Comparison of ENCODE assay signal across 16 cellular contexts in genomic region chr1:244362481-244362880, GRCh38.
DNase-seq lines count a peak whose midpoint lies in the region; ATAC-seq and TF ChIP-seq lines count a peak whose summit lies in the region.
"Had no signal": no experiment of that assay in that cellular context is flagged by ENCODE, and none has a peak within 500 bp of the region (broad histone marks: within the 10 kb centered on the region; RNA-seq: fewer than 3 reads in every experiment).

No MANE protein-coding gene starts in this region.

- H3K27me3 Mint-ChIP-seq in H9 (ENCODE audit: low read depth): no peaks in the 10 kb centered on the region
- H3K27me3 Mint-ChIP-seq: activated naive CD8-positive, alpha-beta T cell had no signal

- peaks cover 8 to 31% (median 12%) of the 10 kb centered on the region in 3 experiments; a peak in 6 of 7 replicates for H3K36me3 Mint-ChIP-seq in H9 (ENCODE audit: insufficient read depth in 1 of 3, low read depth in 3 of 3)

- peak overlapping the region; percentile 62 to 98 (median 97); a peak in 5 of 7 replicates for H3K27ac Mint-ChIP-seq in H9
- H3K27ac Mint-ChIP-seq: activated CD4-positive, alpha-beta T cell treated with anti-CD3 and anti-CD28 coated beads, Interleukin-2, amount 10 ng/mL, durations not matched to agents 7 days and 5 days; activated naive CD8-positive, alpha-beta T cell had no signal

- in situ Hi-C loops in mammary epithelial cell (cut with MboI; ENCODE audit: low sequenced_read_pairs in 2 of 2): no loop called here

- H2BK120ac ChIP-seq in H9 (ENCODE audit: low read depth, low read length, poor library complexity, severe bottlenecking) (no peak overlapping the region), mesenchymal stem cell (ENCODE audit: low read depth, low read length) (no peak overlapping the region)

- no peaks in the 10 kb centered on the region for H3K79me2 ChIP-seq in H9 (ENCODE audit: insufficient read depth, low read length)
- H3K79me2 ChIP-seq in mammary epithelial cell (ENCODE audit: insufficient read depth, low read length): no peaks in the 10 kb centered on the region
- no peaks in the 10 kb centered on the region for H3K79me2 ChIP-seq in MM.1S (ENCODE audit: low read length)

- H2AFZ ChIP-seq in H9 (ENCODE audit: low read length): no peak overlapping the region
- H2AFZ ChIP-seq in mammary epithelial cell (ENCODE audit: low read depth, low read length): peak overlapping the region; percentile 78
- no peak overlapping the region for H2AFZ ChIP-seq in mesenchymal stem cell (ENCODE audit: low read depth, low read length)
- no peak overlapping the region for H2AFZ ChIP-seq in MM.1S (ENCODE audit: low read length)

- H3K9me3 Mint-ChIP-seq in H9: peaks cover 13 to 17% of the 10 kb centered on the region in 2 experiments

- no peaks in the 10 kb centered on the region for H3K23me2 ChIP-seq in H9 (ENCODE audit: insufficient read length, low read depth, low read length, poor library complexity, severe bottlenecking)

- H2BK5ac ChIP-seq in H9 (ENCODE audit: insufficient read length, low read length) (peak overlapping the region; percentile 64), mesenchymal stem cell (ENCODE audit: low read depth, low read length, poor library complexity, severe bottlenecking) (no peak overlapping the region)

- ATAC-seq in sciatic nerve (peak; percentile 24), GM21723 (IDR thresholded peaks at IDR 0.05; ENCODE audit: unreplicated experiment) (no peak), GM21529 (IDR thresholded peaks at IDR 0.05; ENCODE audit: unreplicated experiment) (no peak)
- ATAC-seq: GM12878, left lobe of liver had no signal

- no peak overlapping the region for H3K9ac ChIP-seq in H9 (ENCODE audit: extremely low read depth, insufficient read length, low read length)
- no peak overlapping the region for H3K9ac ChIP-seq in mammary epithelial cell (ENCODE audit: insufficient read depth, low read length)
- H3K9ac ChIP-seq in mesenchymal stem cell (ENCODE audit: low read length): peak overlapping the region; percentile 92
- no peak overlapping the region for H3K9ac ChIP-seq in MM.1S (ENCODE audit: low read length)

- CTCF ChIA-PET in mammary epithelial cell (lab: Charles Lee; ENCODE audit: low non-redundant PET): no interaction called here

- H3K9me3 ChIP-seq in H9 (ENCODE audit: control insufficient read depth, low read depth, low read length) (no peaks in the 10 kb centered on the region), mammary epithelial cell (replicated peaks; ENCODE audit: insufficient read depth, low read length) (no peaks in the 10 kb centered on the region), mesenchymal stem cell (ENCODE audit: control insufficient read depth, low read length) (no peaks in the 10 kb centered on the region), MM.1S (replicated peaks; ENCODE audit: insufficient read depth, low read length) (no peaks in the 10 kb centered on the region)

- H3K79me1 ChIP-seq in H9 (ENCODE audit: insufficient read depth, low read depth, low read length, poor library complexity, severe bottlenecking) (no peaks in the 10 kb centered on the region), mesenchymal stem cell (replicated peaks; ENCODE audit: low read length, poor library complexity, severe bottlenecking) (no peaks in the 10 kb centered on the region)

- H3K27me3 ChIP-seq in H9 (ENCODE audit: insufficient read depth, low read length) (no peaks in the 10 kb centered on the region), mammary epithelial cell (ENCODE audit: insufficient read depth, low read length) (no peaks in the 10 kb centered on the region), mesenchymal stem cell (ENCODE audit: control insufficient read depth in 1 of 2, insufficient read depth in 1 of 2, low read length in 2 of 2) (no peaks in the 10 kb centered on the region), MM.1S (replicated peaks; ENCODE audit: insufficient read depth, low read length) (no peaks in the 10 kb centered on the region)

- H2AK5ac ChIP-seq in H9 (ENCODE audit: insufficient read length, low read length): peak overlapping the region; percentile 80
- H2AK5ac ChIP-seq in mesenchymal stem cell (ENCODE audit: low read length, severe bottlenecking): no peak overlapping the region

- peaks cover 3% of the 10 kb centered on the region; the same call in 1 of the 2 replicates for H3K4me1 ChIP-seq in H9 (ENCODE audit: insufficient read depth, low read length)
- no peaks in the 10 kb centered on the region for H3K4me1 ChIP-seq in mammary epithelial cell (ENCODE audit: insufficient read depth, low read length)
- H3K4me1 ChIP-seq in mesenchymal stem cell (ENCODE audit: control insufficient read depth, insufficient read depth, low read depth, low read length): peaks cover 2% of the 10 kb centered on the region
- H3K4me1 ChIP-seq in MM.1S (ENCODE audit: low read length): no peaks in the 10 kb centered on the region

- no peak overlapping the region; a peak in 2 of 5 replicates for H3K4me3 Mint-ChIP-seq in H9
- H3K4me3 Mint-ChIP-seq: activated CD4-positive, alpha-beta T cell treated with anti-CD3 and anti-CD28 coated beads, Interleukin-2, amount 10 ng/mL, durations not matched to agents 7 days and 5 days; activated naive CD8-positive, alpha-beta T cell had no signal

- H3K4me2 ChIP-seq in H9 (ENCODE audit: insufficient read depth, insufficient read length, low read length) (no peak overlapping the region), mammary epithelial cell (ENCODE audit: insufficient read depth, low read depth, low read length) (no peak overlapping the region), mesenchymal stem cell (ENCODE audit: low read length, poor library complexity, severe bottlenecking) (no peak overlapping the region), MM.1S (ENCODE audit: low read depth, low read length) (no peak overlapping the region)

- dilution Hi-C loops in mammary epithelial cell (cut with HindIII; ENCODE audit: low sequenced_read_pairs): no loop called here

- H2BK12ac ChIP-seq in H9 (ENCODE audit: insufficient read length, low read depth, low read length): peak overlapping the region; percentile 93
- peak overlapping the region in 1 of 2 experiments; percentile 63 for H2BK12ac ChIP-seq in mesenchymal stem cell (ENCODE audit: low read length in 2 of 2)

- H3K4ac ChIP-seq in H9 (ENCODE audit: low read depth, low read length): no peak overlapping the region
- H3K4ac ChIP-seq in mesenchymal stem cell (ENCODE audit: low read depth in 1 of 2, low read length in 2 of 2): peak overlapping the region in 1 of 2 experiments; percentile 17

- H3K9me2 ChIP-seq in MM.1S (replicated peaks; ENCODE audit: insufficient read depth, low read length): no peaks in the 10 kb centered on the region

- H2BK20ac ChIP-seq in H9 (ENCODE audit: low read depth, low read length, poor library complexity, severe bottlenecking): peak overlapping the region; percentile 90

- no peak for TF ChIP-seq CTCF in H9 (conservative IDR thresholded peaks at IDR 0.05)
- TF ChIP-seq CTCF in mammary epithelial cell (conservative IDR thresholded peaks at IDR 0.05 in 1 of 2, IDR thresholded peaks at IDR 0.05 in 1 of 2; ENCODE audit: extremely low read depth in 1 of 2, insufficient read depth in 1 of 2, low read depth in 1 of 2, low read length in 2 of 2): no peak
- TF ChIP-seq CTCF in MM.1S (IDR thresholded peaks at IDR 0.05; ENCODE audit: low read length): no peak

- H3K56ac ChIP-seq in H9 (ENCODE audit: insufficient read length, low read depth, low read length): no peak overlapping the region

- H3K18ac ChIP-seq in H9 (ENCODE audit: insufficient read length, low read depth, low read length) (peak overlapping the region; percentile 70), mesenchymal stem cell (ENCODE audit: low read depth in 1 of 2, low read length in 2 of 2) (peak overlapping the region in 1 of 2 experiments; percentile 85)

- H4K91ac ChIP-seq in H9 (ENCODE audit: insufficient read length, low read depth, low read length) (no peak overlapping the region), mesenchymal stem cell (ENCODE audit: low read length) (no peak overlapping the region)

- H3K4me1 Mint-ChIP-seq in H9: peaks cover 15 to 37% of the 10 kb centered on the region in 2 experiments
- H3K4me1 Mint-ChIP-seq: activated CD4-positive, alpha-beta T cell treated with anti-CD3 and anti-CD28 coated beads, Interleukin-2, amount 10 ng/mL, durations not matched to agents 7 days and 5 days had no signal

- H4K20me1 ChIP-seq in H9 (ENCODE audit: control insufficient read depth, insufficient read depth, insufficient read length) (no peaks in the 10 kb centered on the region), mammary epithelial cell (ENCODE audit: insufficient read depth, low read length) (no peaks in the 10 kb centered on the region), MM.1S (ENCODE audit: insufficient read depth, low read length) (no peaks in the 10 kb centered on the region)

- BruUV-seq in mammary epithelial cell (replicated peaks; lab: Mats Ljungman, UMichigan): no TSS peak

- no peak overlapping the region for H3K23ac ChIP-seq in H9 (ENCODE audit: insufficient read length, low read depth, low read length)
- no peak overlapping the region for H3K23ac ChIP-seq in mesenchymal stem cell (ENCODE audit: low read length in 2 of 2)

- H3F3A ChIP-seq in MM.1S (ENCODE audit: insufficient read depth, low read length): no peaks in the 10 kb centered on the region

- DNase-seq in H9: no peak
- no peak for DNase-seq in mammary epithelial cell
- no peak for DNase-seq in mesenchymal stem cell
- DNase-seq in sciatic nerve (ENCODE audit: low spot score): no peak
- DNase-seq in MM.1S: no peak
- DNase-seq in NCI-H1694 treated with DMSO at 0.1 percent for 48 hours (lab: John Stamatoyannopoulos, UW): no peak
- DNase-seq: activated CD4-positive, alpha-beta T cell treated with anti-CD3 and anti-CD28 coated beads, Interleukin-2, amount 10 ng/mL, durations not matched to agents 7 days and 5 days; Calu3; effector CD8-positive, alpha-beta T cell; NCI-H1694; NCI-H524 treated with DMSO at 0.1 percent for 48 hours had no signal

- intact Hi-C loops in mammary epithelial cell (cut with micrococcal nuclease): no loop called here
- intact Hi-C loops in sciatic nerve (cut with DNase I): no loop called here

- H4K5ac ChIP-seq in H9 (ENCODE audit: insufficient read length, low read depth, low read length): peak overlapping the region; percentile 49

- no peak overlapping the region for H3K4me3 ChIP-seq in mammary epithelial cell (replicated peaks in 1 of 3; ENCODE audit: insufficient read depth in 1 of 3, low read depth in 2 of 3, low read length in 3 of 3)
- H3K4me3 ChIP-seq in mesenchymal stem cell (ENCODE audit: insufficient read depth in 1 of 2, low read depth in 1 of 2, low read length in 2 of 2): no peak overlapping the region
- no peak overlapping the region for H3K4me3 ChIP-seq in MM.1S (ENCODE audit: low read length)
- H3K4me3 ChIP-seq: GM12878 had no signal

- no CpG with 5 or more reads among the region's 3 CpGs for WGBS in H9 (ENCODE audit: extremely low coverage, insufficient read length, low lambda C conversion rate)
- 100% methylated on average over 3 of the region's 3 CpGs for WGBS in mammary epithelial cell (ENCODE audit: low coverage, missing lambda C conversion rate)
- WGBS in mesenchymal stem cell: 69% methylated on average over 2 of the region's 3 CpGs

- no peak overlapping the region for H3T11ph ChIP-seq in H9 (ENCODE audit: low read length)

- H3K14ac ChIP-seq in H9 (ENCODE audit: insufficient read depth, low read length) (0 out of 2 replicates have a peak overlapping the region, but pooled peaks have one; percentile 28), mesenchymal stem cell (ENCODE audit: low read length in 2 of 2) (no peak overlapping the region)

- H3K36me3 ChIP-seq in mammary epithelial cell (ENCODE audit: insufficient read depth, low read length): no peaks in the 10 kb centered on the region
- no peaks in the 10 kb centered on the region for H3K36me3 ChIP-seq in mesenchymal stem cell (ENCODE audit: control insufficient read depth in 1 of 2, insufficient read depth in 2 of 2, low read depth in 1 of 2, low read length in 2 of 2)
- no peaks in the 10 kb centered on the region for H3K36me3 ChIP-seq in MM.1S (replicated peaks; ENCODE audit: insufficient read depth, low read length)

- H3K27ac ChIP-seq in H9 (ENCODE audit: insufficient read length, low read depth, low read length) (peak overlapping the region; percentile 95), mammary epithelial cell (ENCODE audit: insufficient read depth, low read depth, low read length) (no peak overlapping the region), mesenchymal stem cell (ENCODE audit: low read length, poor library complexity, severe bottlenecking) (peak overlapping the region; percentile 70), MM.1S (ENCODE audit: low read length) (no peak overlapping the region)

- no peak overlapping the region for H4K8ac ChIP-seq in H9 (replicated peaks; ENCODE audit: insufficient read length, low read depth, low read length)
- H4K8ac ChIP-seq in mesenchymal stem cell (ENCODE audit: low read length): no peak overlapping the region

- no peak overlapping the region for H2BK15ac ChIP-seq in H9 (ENCODE audit: low read depth, low read length)
- H2BK15ac ChIP-seq in mesenchymal stem cell (ENCODE audit: low read depth, poor library complexity, severe bottlenecking): no peak overlapping the region

Comparison
In these comparisons a context has a peak if more than half of its experiments do, and no peak if none do; other contexts are left out.
1. H3K27ac ChIP-seq: peak in H9 (single experiment) and mesenchymal stem cell (single experiment); none in mammary epithelial cell (single experiment) and MM.1S (single experiment).